ENCODE assay signal across 9 cellular contexts in genomic region chr20:63381781-63382431, GRCh38. TPM values are rescaled to one million over a fixed set of nuclear protein-coding genes. Genes with fewer than 3 reads are reported as not detected.
DNase-seq lines count a peak whose midpoint lies in the region; ATAC-seq, FAIRE-seq and TF ChIP-seq lines count a peak whose summit lies in the region.
"Had no signal": no experiment of that assay in that cellular context is flagged by ENCODE, and none has a peak within 500 bp of the region (broad histone marks: within the 10 kb centered on the region; RNA-seq: fewer than 3 reads in every experiment).

No MANE protein-coding gene starts in this region.

- H3K4me2 ChIP-seq in SK-N-SH: no peak overlapping the region

- peak; percentile 47 for DNase-seq in GM18507 (ENCODE audit: extremely low spot score, insufficient read length, low read depth)
- DNase-seq in SK-N-SH: peak; percentile 94
- no peak for DNase-seq in breast epithelium (ENCODE audit: low spot score in 2 of 2)
- DNase-seq in memory B cell (ENCODE audit: low spot score in 2 of 2): peak; percentile 28 to 52
- no peak for DNase-seq in upper lobe of right lung
- DNase-seq in SHP77 treated with DMSO at 0.1 percent for 48 hours (lab: John Stamatoyannopoulos, UW): no peak

- peaks cover 2% of the 10 kb centered on the region for H3K36me3 Mint-ChIP-seq in memory B cell

- H4K20me1 ChIP-seq in SK-N-SH (ENCODE audit: insufficient read depth): no peaks in the 10 kb centered on the region

- H3K9me2 ChIP-seq in SK-N-SH: no peaks in the 10 kb centered on the region

- CTCF ChIA-PET in SK-N-SH (lab: Yijun Ruan, JAX): interaction anchor here (0.5 to 10.6 kb wide), 55 partner anchors 9 to 1050 kb away, joined by 3 to 460 read pairs (median 5); partner anchors contain the start of genes ARFGAP1, COL20A1, PPDPF and YTHDF1

- no peaks in the 10 kb centered on the region for H3K4me1 Mint-ChIP-seq in memory B cell

- H3K27ac Mint-ChIP-seq in memory B cell: no peak overlapping the region

- H3K27me3 Mint-ChIP-seq in memory B cell: peaks cover 14% of the 10 kb centered on the region

- POLR2A ChIA-PET in SK-N-SH (lab: Yijun Ruan, JAX): interaction anchor here (1.4 kb wide), 1 partner anchor 73 kb away, joined by 3 read pairs; no protein-coding TSS in a partner anchor

- TF ChIP-seq RAD21 in SK-N-SH (IDR thresholded peaks at IDR 0.05; ENCODE audit: low read length): peak; percentile 87

- H3K36me3 ChIP-seq in SK-N-SH (replicated peaks in 1 of 2; ENCODE audit: control insufficient read depth in 1 of 2, insufficient read depth in 2 of 2, low read length in 1 of 2): no peaks in the 10 kb centered on the region
- no peaks in the 10 kb centered on the region for H3K36me3 ChIP-seq in breast epithelium
- no peaks in the 10 kb centered on the region for H3K36me3 ChIP-seq in upper lobe of right lung
- H3K36me3 ChIP-seq: neutrophil had no signal

- no peak overlapping the region for H3K4me3 Mint-ChIP-seq in memory B cell

- H3K9me3 Mint-ChIP-seq in memory B cell: peaks cover 6% of the 10 kb centered on the region

- H3K4me3 ChIP-seq in SK-N-SH (ENCODE audit: low read depth in 2 of 2, low read length in 1 of 2) (peak overlapping the region in 1 of 2 experiments; percentile 57; a peak in 1 of 4 replicates), breast epithelium (no peak overlapping the region), upper lobe of right lung (no peak overlapping the region)

- ATAC-seq in memory B cell (ENCODE audit: low read depth) (no peak), upper lobe of right lung (peak; percentile 51), HG03460 (IDR thresholded peaks at IDR 0.05; ENCODE audit: unreplicated experiment) (no peak)

- TF ChIP-seq CTCF in SK-N-SH (IDR thresholded peaks at IDR 0.05) (peak; percentile 79), breast epithelium (IDR thresholded peaks at IDR 0.05) (peak in 2 of 3 donors; percentile 62 to 66), upper lobe of right lung (IDR thresholded peaks at IDR 0.05) (peak; percentile 87)

- H3K27me3 ChIP-seq in SK-N-SH (ENCODE audit: insufficient read depth) (no peaks in the 10 kb centered on the region), breast epithelium (peaks cover 3 to 77% of the 10 kb centered on the region in 2 donors), upper lobe of right lung (peaks cover 55% of the 10 kb centered on the region)

- H3K4me1 ChIP-seq in SK-N-SH (ENCODE audit: control insufficient read depth in 1 of 2, insufficient read depth in 2 of 2, low read depth in 1 of 2, low read length in 1 of 2) (no peaks in the 10 kb centered on the region; a peak in 1 of 4 replicates), breast epithelium (no peaks in the 10 kb centered on the region), upper lobe of right lung (no peaks in the 10 kb centered on the region)

- TF ChIP-seq POLR2A in breast epithelium (IDR thresholded peaks at IDR 0.05): no peak

- TF ChIP-seq EP300 in SK-N-SH (IDR thresholded peaks at IDR 0.05; ENCODE audit: borderline replicate concordance in 1 of 2, low read depth in 1 of 2, low read length in 1 of 2): no peak

- no peaks in the 10 kb centered on the region for H3K79me2 ChIP-seq in SK-N-SH (ENCODE audit: insufficient read depth)

- H3K9ac ChIP-seq in SK-N-SH: no peak overlapping the region

- WGBS in SK-N-SH (ENCODE audit: low lambda C conversion rate): 23% methylated on average over 13 of the region's 22 CpGs

- no peak overlapping the region for H2AFZ ChIP-seq in SK-N-SH (ENCODE audit: low read depth)

- intact Hi-C loops in breast epithelium (cut with DNase I; ENCODE audit: low total_unique reads) (no loop called here), upper lobe of right lung (cut with DNase I) (no loop called here)

- no peak overlapping the region for H3K27ac ChIP-seq in SK-N-SH (ENCODE audit: low read depth in 2 of 2, low read length in 1 of 2)
- H3K27ac ChIP-seq in breast epithelium: no peak overlapping the region
- H3K27ac ChIP-seq in upper lobe of right lung: no peak overlapping the region
- H3K27ac ChIP-seq: neutrophil had no signal

- no peak for FAIRE-seq in GM18507 (lab: Jason Lieb, UNC)

- H3K9me3 ChIP-seq in SK-N-SH: no peaks in the 10 kb centered on the region
- peaks cover 9 to 12% of the 10 kb centered on the region in 2 donors for H3K9me3 ChIP-seq in breast epithelium
- H3K9me3 ChIP-seq in upper lobe of right lung: peaks cover 7% of the 10 kb centered on the region
- H3K9me3 ChIP-seq: neutrophil had no signal

- H3F3A ChIP-seq in SK-N-SH (replicated peaks; ENCODE audit: insufficient read depth): no peaks in the 10 kb centered on the region

TF ChIP-seq in SK-N-SH, 30 proteins besides CTCF, POLR2A, EP300 and RAD21:
- TF ChIP-seq JUND (IDR thresholded peaks at IDR 0.05) (no peak), SMC3 (IDR thresholded peaks at IDR 0.05; ENCODE audit: low read depth, low read length) (peak; percentile 50), IRF3 (IDR thresholded peaks at IDR 0.05; ENCODE audit: low read depth, low read length) (no peak), TEAD4 (IDR thresholded peaks at IDR 0.05; ENCODE audit: borderline replicate concordance, insufficient read depth) (no peak)

RNA-seq across cellular contexts. Expression of gene CHRNA4, which starts 20.8 kb away (rescaled TPM):
- polyA plus RNA-seq in SK-N-SH (2012; rRNA removed): not detected in 2 replicates
- not detected in 2 replicates for polyA plus RNA-seq in SK-N-SH (2012; cell fraction: cytosol; rRNA removed)
- polyA plus RNA-seq in SK-N-SH (2012; cell fraction: nucleus; rRNA removed): not detected in 2 replicates
- total RNA-seq in breast epithelium (not detected), upper lobe of right lung (0.06 TPM)
- total RNA-seq: T-helper 1 cell treated with Interleukin-12 subunit alpha and Interleukin-12 subunit beta and Interleukin-4 antibody, amounts not matched to agents 30 ng/mL and 1 ng/mL, for 36 hours had no signal

Comparison
In these comparisons a context has a peak if more than half of its experiments do, and no peak if none do; other contexts are left out.
1. DNase-seq: peak in GM18507 (single experiment), SK-N-SH (single experiment) and memory B cell (2 of 2); none in breast epithelium (0 of 2), upper lobe of right lung (single experiment) and SHP77 treated with DMSO at 0.1 percent for 48 hours (single experiment).
2. Peak in every context shown above with its lines, with median percentiles within 50 percentile points of each other: CTCF ChIP-seq.